ENCODE assay signal across 9 cellular contexts in the genomic region with DNA sequence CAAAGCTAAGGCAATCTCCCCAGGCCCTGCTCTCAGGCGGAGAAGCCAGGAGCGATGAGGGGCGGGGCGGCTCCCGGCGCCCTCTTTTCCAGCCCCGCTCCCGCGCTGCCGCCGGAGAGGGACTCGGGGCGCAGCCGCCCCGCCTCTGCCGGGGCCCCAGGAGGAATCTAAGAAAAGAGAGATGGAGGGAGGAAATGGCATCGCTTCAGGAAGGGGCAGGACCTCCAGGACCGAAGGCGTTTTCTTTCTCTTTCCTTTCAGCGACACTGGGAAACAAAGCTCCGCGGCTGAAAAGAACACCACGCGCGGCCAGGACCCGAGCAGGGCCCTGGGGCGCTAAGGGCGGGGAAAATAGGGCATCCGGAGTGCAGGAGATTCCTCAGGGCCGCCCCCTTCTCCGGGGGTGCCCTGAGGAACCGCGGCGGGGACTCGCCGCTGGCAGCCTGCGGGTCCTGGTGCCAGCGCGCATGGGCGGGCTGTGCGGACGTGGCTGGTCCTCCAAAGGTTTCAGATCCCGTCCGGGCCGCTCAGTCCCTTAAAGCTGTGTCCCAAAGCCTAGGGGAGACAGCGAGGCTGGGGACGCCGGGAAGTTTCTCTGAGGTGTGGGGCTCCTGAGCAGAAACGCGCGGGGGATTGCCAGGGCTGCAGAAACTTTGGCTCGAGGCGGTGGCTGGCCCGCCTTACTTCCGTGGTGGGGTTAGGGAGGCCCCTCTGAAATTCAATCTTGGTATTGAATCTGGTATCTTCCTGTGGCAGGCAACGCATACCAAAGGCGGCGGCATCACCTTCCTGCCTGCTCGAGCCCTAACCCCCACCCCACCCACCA. TPM values are rescaled to one million over a fixed set of nuclear protein-coding genes. Genes with fewer than 3 reads are reported as not detected.
DNase-seq lines count a peak whose midpoint lies in the region; ATAC-seq, FAIRE-seq and TF ChIP-seq lines count a peak whose summit lies in the region.
"Had no signal": no experiment of that assay in that cellular context is flagged by ENCODE, and none has a peak within 500 bp of the region (broad histone marks: within the 10 kb centered on the region; RNA-seq: fewer than 3 reads in every experiment).

No MANE protein-coding gene starts in this region.

- H3K27me3 ChIP-seq in BE2C = peaks cover 83% of the 10 kb centered on the region
- peaks cover 84% of the 10 kb centered on the region for H3K27me3 ChIP-seq in astrocyte (ENCODE audit: insufficient read depth, low read length)
- H3K27me3 ChIP-seq in testis = no peaks in the 10 kb centered on the region

- H3K27ac ChIP-seq in astrocyte (ENCODE audit: low read depth, low read length) = no peak overlapping the region
- no peak overlapping the region for H3K27ac ChIP-seq in testis

- H3K4me3 ChIP-seq in BE2C (ENCODE audit: low read depth, low read length) (peak overlapping the region; percentile 53), astrocyte (ENCODE audit: insufficient read depth, low read depth, low read length) (peak overlapping the region; percentile 69), testis (peak overlapping the region; percentile 52 to 69)

- H3K9me3 ChIP-seq in BE2C = no peaks in the 10 kb centered on the region
- no peaks in the 10 kb centered on the region for H3K9me3 ChIP-seq in astrocyte (ENCODE audit: insufficient read depth, low read depth, low read length)
- H3K9me3 ChIP-seq in testis = no peaks in the 10 kb centered on the region

- 0 to 1% methylated on average over 25 to 59 of the region's 59 CpGs for WGBS in testis, 2 donors

- no peaks in the 10 kb centered on the region for H3K9me3 Mint-ChIP-seq in astrocyte (ENCODE audit: unreplicated experiment)

- TF ChIP-seq POLR2A in testis (IDR thresholded peaks at IDR 0.05) = no peak

- no peak overlapping the region for H3K27ac Mint-ChIP-seq in astrocyte (ENCODE audit: unreplicated experiment)

- H2AFZ ChIP-seq in astrocyte (ENCODE audit: low read depth, low read length) = peak overlapping the region; percentile 85

- peak overlapping the region; percentile 89 for H3K4me2 ChIP-seq in astrocyte (ENCODE audit: low read length)

- peak; percentile 54 for ATAC-seq in left lobe of liver

- no peaks in the 10 kb centered on the region for H3K4me1 ChIP-seq in BE2C
- H3K4me1 ChIP-seq in astrocyte (ENCODE audit: insufficient read depth, low read length) = peaks cover 4% of the 10 kb centered on the region
- H3K4me1 ChIP-seq in testis = peaks cover 8% of the 10 kb centered on the region

- TF ChIP-seq CTCF in BE2C (IDR thresholded peaks at IDR 0.05; ENCODE audit: low read depth, low read length) (no peak), astrocyte (IDR thresholded peaks at IDR 0.05; ENCODE audit: insufficient read depth, low read depth, low read length) (no peak), testis (IDR thresholded peaks at IDR 0.05) (no peak)

- H3K36me3 ChIP-seq in BE2C (no peaks in the 10 kb centered on the region), astrocyte (ENCODE audit: insufficient read depth, low read length) (no peaks in the 10 kb centered on the region), testis (ENCODE audit: low read depth, missing control alignments) (no peaks in the 10 kb centered on the region)

- H3K4me1 Mint-ChIP-seq in astrocyte (ENCODE audit: low read depth, unreplicated experiment) = no peaks in the 10 kb centered on the region

- H3K79me2 ChIP-seq in astrocyte (ENCODE audit: insufficient read depth, low read length) = no peaks in the 10 kb centered on the region

- peak overlapping the region; percentile 31 for H3K9ac ChIP-seq in astrocyte (ENCODE audit: low read length)

- peaks cover 16% of the 10 kb centered on the region for H4K20me1 ChIP-seq in astrocyte (ENCODE audit: insufficient read depth, low read length)

- H3K27me3 Mint-ChIP-seq in astrocyte (ENCODE audit: low read depth, unreplicated experiment) = peaks cover 77% of the 10 kb centered on the region

- intact Hi-C loops in testis (cut with DNase I; ENCODE audit: low total_unique reads) = no loop called here

- FAIRE-seq in HTR-8/SVneo (lab: Jason Lieb, UNC) (no peak), astrocyte (lab: Jason Lieb, UNC) (no peak)
- FAIRE-seq: islet of Langerhans had no signal

- DNase-seq in BE2C = no peak
- DNase-seq in HTR-8/SVneo (ENCODE audit: insufficient read length, low spot score) = peak; percentile 51
- DNase-seq in astrocyte (ENCODE audit: low read depth) = no peak
- DNase-seq in left lobe of liver (ENCODE audit: low spot score) = no peak
- peak; percentile 55 for DNase-seq in testis
- no peak for DNase-seq in mucosa of gallbladder (ENCODE audit: low spot score)
- no peak for DNase-seq in NCI-H1436 (lab: John Stamatoyannopoulos, UW)
- no peak for DNase-seq in activated gamma-delta T cell (lab: John Stamatoyannopoulos, UW)

- peak overlapping the region; percentile 93 for H3K4me3 Mint-ChIP-seq in astrocyte (ENCODE audit: unreplicated experiment)

- no peaks in the 10 kb centered on the region for H3K36me3 Mint-ChIP-seq in astrocyte (ENCODE audit: low read depth, unreplicated experiment)

RNA-seq across cellular contexts. Expression of a gene that starts 2.8 kb away (rescaled TPM):
- not detected for polyA plus RNA-seq in BE2C (2012; ENCODE audit: insufficient read depth, insufficient read length, low read depth)
- not detected in 2 replicates for total RNA-seq in astrocyte
- not detected for total RNA-seq in left lobe of liver
- not detected for total RNA-seq in testis
- polyA plus RNA-seq in testis (ENCODE audit: insufficient read depth, low read depth, low replicate concordance) = not detected
- total RNA-seq in mucosa of gallbladder = not detected

Comparison
In these comparisons a context has a peak if more than half of its experiments do, and no peak if none do; other contexts are left out.
1. DNase-seq: peak in HTR-8/SVneo (single experiment) and testis (single experiment); none in BE2C (single experiment), astrocyte (single experiment), left lobe of liver (single experiment), mucosa of gallbladder (single experiment), NCI-H1436 (single experiment) and activated gamma-delta T cell (single experiment).
2. Peak in every context shown above with its lines, with median percentiles within 50 percentile points of each other: H3K4me3 ChIP-seq.